In genomic region chr1:95034506-95034905, GRCh38 we compare ENCODE assay signal across 17 cellular contexts. TPM values are rescaled to one million over a fixed set of nuclear protein-coding genes. Genes with fewer than 3 reads are reported as not detected.
A peak's percentile ranks its signal among the peaks of the same experiment; 100 is the strongest.
DNase-seq lines count a peak whose midpoint lies in the region; ATAC-seq, FAIRE-seq and TF ChIP-seq lines count a peak whose summit lies in the region.
"Had no signal": no experiment of that assay in that cellular context is flagged by ENCODE, and none has a peak within 500 bp of the region (broad histone marks: within the 10 kb centered on the region; RNA-seq: fewer than 3 reads in every experiment).

No MANE protein-coding gene starts in this region.

- H3K27ac ChIP-seq in AG04450 (ENCODE audit: low read depth, low read length), result peak overlapping the region; percentile 58
- peak overlapping the region; percentile 86 for H3K27ac ChIP-seq in astrocyte (ENCODE audit: low read depth, low read length)
- no peak overlapping the region for H3K27ac ChIP-seq in CD8-positive, alpha-beta T cell (ENCODE audit: low read depth, low read length)
- H3K27ac ChIP-seq: BLaER1 had no signal

- CTCF ChIA-PET in AG04450 (lab: Charles Lee), result interaction anchor here (1.1 to 1.5 kb wide), 2 partner anchors 9 to 180 kb away, joined by 6 to 10 read pairs; no protein-coding TSS in a partner anchor
- CTCF ChIA-PET in CD8-positive, alpha-beta T cell (lab: Charles Lee), result interaction anchor here (1.3 to 2.8 kb wide), 2 partner anchors 9 to 180 kb away, joined by 6 to 15 read pairs; no protein-coding TSS in a partner anchor

- POLR2A ChIA-PET in AG04450 (lab: Yijun Ruan, JAX), result interaction anchor here (0.9 kb wide), 1 partner anchor 22 kb away, joined by 3 read pairs; no protein-coding TSS in a partner anchor
- POLR2A ChIA-PET in CD8-positive, alpha-beta T cell (lab: Charles Lee), result no interaction called here

- no peaks in the 10 kb centered on the region for H3K27me3 ChIP-seq in AG04450 (ENCODE audit: control insufficient read depth, insufficient read depth, low read length)
- no peaks in the 10 kb centered on the region for H3K27me3 ChIP-seq in astrocyte (ENCODE audit: insufficient read depth, low read length)
- H3K27me3 ChIP-seq in CD8-positive, alpha-beta T cell (ENCODE audit: insufficient read depth, low read length), result no peaks in the 10 kb centered on the region
- H3K27me3 ChIP-seq: BLaER1 had no signal

- H3K27ac Mint-ChIP-seq in astrocyte (ENCODE audit: unreplicated experiment), result no peak overlapping the region
- no peak overlapping the region for H3K27ac Mint-ChIP-seq in CD8-positive, alpha-beta T cell
- H3K27ac Mint-ChIP-seq: CD4-positive, alpha-beta memory T cell had no signal

- DNase-seq in AG04450 (ENCODE audit: low read depth, low spot score) (no peak), HCEC 1CT (peak; percentile 55), astrocyte (ENCODE audit: low read depth) (no peak), kidney tubule cell (ENCODE audit: low spot score) (peak; percentile 58), urothelium cell line (ENCODE audit: low spot score) (no peak), NOMO-1 (lab: John Stamatoyannopoulos, UW; ENCODE audit: unreplicated experiment in 2 of 2) (no peak), NCI-H510A (lab: John Stamatoyannopoulos, UW) (no peak)
- DNase-seq in CD8-positive, alpha-beta T cell, result no peak
- DNase-seq: Calu3; CD4-positive, alpha-beta memory T cell; NCI-H1417; NCI-H187; NCI-H2107; NCI-H524 treated with DMSO at 0.1 percent for 48 hours had no signal

- H3K4me3 Mint-ChIP-seq in astrocyte (ENCODE audit: unreplicated experiment), result no peak overlapping the region
- no peak overlapping the region for H3K4me3 Mint-ChIP-seq in CD8-positive, alpha-beta T cell
- H3K4me3 Mint-ChIP-seq: CD4-positive, alpha-beta memory T cell had no signal

- peaks cover 31% of the 10 kb centered on the region for H3K4me1 ChIP-seq in astrocyte (ENCODE audit: insufficient read depth, low read length)
- no peaks in the 10 kb centered on the region for H3K4me1 ChIP-seq in CD8-positive, alpha-beta T cell (ENCODE audit: insufficient read depth, low read length)
- H3K4me1 ChIP-seq: BLaER1, HAP-1 had no signal

- peaks cover 5% of the 10 kb centered on the region for H3K4me1 Mint-ChIP-seq in astrocyte (ENCODE audit: low read depth, unreplicated experiment)
- H3K4me1 Mint-ChIP-seq in CD8-positive, alpha-beta T cell (ENCODE audit: low read depth), result no peaks in the 10 kb centered on the region
- H3K4me1 Mint-ChIP-seq: CD4-positive, alpha-beta memory T cell had no signal

- no peak overlapping the region for H2AFZ ChIP-seq in astrocyte (ENCODE audit: low read depth, low read length)

- peak overlapping the region; percentile 32 for H3K4me2 ChIP-seq in astrocyte (ENCODE audit: low read length)
- H3K4me2 ChIP-seq: BLaER1 had no signal

- no peaks in the 10 kb centered on the region for H3K27me3 Mint-ChIP-seq in astrocyte (ENCODE audit: low read depth, unreplicated experiment)
- H3K27me3 Mint-ChIP-seq in CD8-positive, alpha-beta T cell (ENCODE audit: low read depth), result no peaks in the 10 kb centered on the region
- H3K27me3 Mint-ChIP-seq: CD4-positive, alpha-beta memory T cell had no signal

- no peak for ATAC-seq in CD8-positive, alpha-beta T cell

- no peaks in the 10 kb centered on the region for H4K20me1 ChIP-seq in astrocyte (ENCODE audit: insufficient read depth, low read length)
- H4K20me1 ChIP-seq: BLaER1 had no signal

- H3K9ac ChIP-seq in astrocyte (ENCODE audit: low read length), result peak overlapping the region; percentile 68
- H3K9ac ChIP-seq: BLaER1 had no signal

- TF ChIP-seq CTCF in AG04450 (IDR thresholded peaks at IDR 0.05; ENCODE audit: low read depth, low read length) (no peak), astrocyte (IDR thresholded peaks at IDR 0.05; ENCODE audit: insufficient read depth, low read depth, low read length) (no peak)
- TF ChIP-seq CTCF in CD8-positive, alpha-beta T cell (IDR thresholded peaks at IDR 0.05), result no peak

- intact Hi-C loops in CD8-positive, alpha-beta T cell (cut with DNase I, micrococcal nuclease), result no loop called here

- H3K36me3 ChIP-seq in astrocyte (ENCODE audit: insufficient read depth, low read length), result no peaks in the 10 kb centered on the region
- no peaks in the 10 kb centered on the region for H3K36me3 ChIP-seq in CD8-positive, alpha-beta T cell (ENCODE audit: insufficient read depth, low read length)
- H3K36me3 ChIP-seq: BLaER1, HAP-1 had no signal

- no peaks in the 10 kb centered on the region for H3K79me2 ChIP-seq in astrocyte (ENCODE audit: insufficient read depth, low read length)

- no peaks in the 10 kb centered on the region for H3K9me3 ChIP-seq in AG04450 (ENCODE audit: control insufficient read depth, insufficient read depth, low read length)
- H3K9me3 ChIP-seq in astrocyte (ENCODE audit: insufficient read depth, low read depth, low read length), result no peaks in the 10 kb centered on the region
- H3K9me3 ChIP-seq in CD8-positive, alpha-beta T cell (ENCODE audit: low read length), result no peaks in the 10 kb centered on the region
- H3K9me3 ChIP-seq: BLaER1, HAP-1 had no signal

- peaks cover 2% of the 10 kb centered on the region for H3K9me3 Mint-ChIP-seq in astrocyte (ENCODE audit: unreplicated experiment)
- peaks cover under 1% of the 10 kb centered on the region for H3K9me3 Mint-ChIP-seq in CD8-positive, alpha-beta T cell

- H3K4me3 ChIP-seq in AG04450 (ENCODE audit: low read depth, low read length), result no peak overlapping the region
- no peak overlapping the region for H3K4me3 ChIP-seq in astrocyte (ENCODE audit: insufficient read depth, low read depth, low read length)
- no peak overlapping the region for H3K4me3 ChIP-seq in CD8-positive, alpha-beta T cell (ENCODE audit: low read depth, low read length)
- H3K4me3 ChIP-seq: BLaER1, HAP-1 had no signal

- peaks cover 3% of the 10 kb centered on the region for H3K36me3 Mint-ChIP-seq in astrocyte (ENCODE audit: low read depth, unreplicated experiment)
- H3K36me3 Mint-ChIP-seq in CD8-positive, alpha-beta T cell, result no peaks in the 10 kb centered on the region

- FAIRE-seq in astrocyte (lab: Jason Lieb, UNC), result no peak
- no peak for FAIRE-seq in urothelium cell line (lab: Jason Lieb, UNC)
- FAIRE-seq: A204.1 had no signal

RNA-seq across cellular contexts. Expression of gene ALG14, which starts 38.2 kb away (rescaled TPM):
- polyA plus RNA-seq in AG04450 (2011; rRNA removed), result 2.6 and 3.1 TPM in 2 replicates
- polyA minus RNA-seq in AG04450 (2011; rRNA and poly(A)+ RNA removed), result 3.8 and 5.6 TPM in 2 replicates
- 6.9 and 8.1 TPM in 2 replicates for total RNA-seq in astrocyte
- under 1 TPM; 0.27 to 0.61 TPM for total RNA-seq in CD8-positive, alpha-beta T cell

Comparison
In these comparisons a context has a peak if more than half of its experiments do, and no peak if none do; other contexts are left out.
1. DNase-seq: peak in HCEC 1CT (single experiment) and kidney tubule cell (single experiment); none in AG04450 (single experiment), astrocyte (single experiment), urothelium cell line (single experiment), CD8-positive, alpha-beta T cell (0 of 7), NOMO-1 (0 of 2) and NCI-H510A (single experiment).